Comparison of ENCODE assay signal across 23 cellular contexts in genomic region chr17:19510903-19511302, GRCh38. TPM values are rescaled to one million over a fixed set of nuclear protein-coding genes. Genes with fewer than 3 reads are reported as not detected.
DNase-seq lines count a peak whose midpoint lies in the region; ATAC-seq and TF ChIP-seq lines count a peak whose summit lies in the region.
"Had no signal": no experiment of that assay in that cellular context is flagged by ENCODE, and none has a peak within 500 bp of the region (broad histone marks: within the 10 kb centered on the region; RNA-seq: fewer than 3 reads in every experiment).

No MANE protein-coding gene starts in this region.

- H3K79me2 ChIP-seq in OCI-LY7 (ENCODE audit: insufficient read depth, low read depth, low read length) (no peaks in the 10 kb centered on the region), PC-3 (ENCODE audit: low read length) (no peaks in the 10 kb centered on the region)

- WGBS in prostate gland: 50% methylated on average over 9 of the region's 9 CpGs

- DNase-seq in Ammon's horn (ENCODE audit: low spot score) (peak; percentile 48), OCI-LY7 (ENCODE audit: low spot score) (no peak), islet precursor cell (peak; percentile 75), prostate gland (ENCODE audit: low spot score) (no peak), cerebellum (ENCODE audit: low spot score) (no peak), NCI-H187 (lab: John Stamatoyannopoulos, UW) (no peak), PC-3 (no peak)
- DNase-seq: activated CD4-positive, alpha-beta T cell treated with anti-CD3 and anti-CD28 coated beads, Interleukin-2, amount 50 U/mL, for 48 hours; activated effector memory CD4-positive, alpha-beta T cell treated with anti-CD3 and anti-CD28 coated beads, Interleukin-2, amount 50 U/mL, for 16 hours; brain microvascular endothelial cell; Calu3; cortex of kidney; KG1; NCI-H146; RPMI8226; small intestine; T-helper 2 cell; transverse colon had no signal

- POLR2A ChIA-PET in OCI-LY7 (lab: Charles Lee) (interaction anchor here (0.7 kb wide), 1 partner anchor 140 kb away, joined by 3 read pairs; no protein-coding TSS in a partner anchor), PC-3 (lab: Charles Lee; ENCODE audit: unreplicated experiment) (no interaction called here)

- no peak overlapping the region for H3K4me3 ChIP-seq in OCI-LY7 (ENCODE audit: low read depth, low read length, poor library complexity, severe bottlenecking)
- no peak overlapping the region for H3K4me3 ChIP-seq in prostate gland
- H3K4me3 ChIP-seq in PC-3 (ENCODE audit: low read length): no peak overlapping the region
- H3K4me3 ChIP-seq: BLaER1, lung, SK-N-MC, transverse colon had no signal

- ATAC-seq in HG03108 (IDR thresholded peaks at IDR 0.05; ENCODE audit: unreplicated experiment) (no peak), PC-3 (no peak)
- ATAC-seq: stimulated activated memory B cell treated with anti-CD40 and anti-IgM and Interleukin-4, amounts not matched to agents 10 μg/mL and 1 μg/mL and 100 μg/mL, for 72 hours had no signal

- H3F3A ChIP-seq in PC-3 (ENCODE audit: low read length, unreplicated experiment): no peaks in the 10 kb centered on the region

- H3K4me1 ChIP-seq in OCI-LY7 (ENCODE audit: insufficient read depth, low read length, poor library complexity, severe bottlenecking): peaks cover 39% of the 10 kb centered on the region
- no peaks in the 10 kb centered on the region for H3K4me1 ChIP-seq in prostate gland (replicated peaks)
- H3K4me1 ChIP-seq in PC-3 (ENCODE audit: insufficient read depth, low read length): peaks cover 4% of the 10 kb centered on the region; the same call in 1 of the 2 replicates

- no peak overlapping the region for H3K4me2 ChIP-seq in OCI-LY7 (ENCODE audit: low read length)
- no peak overlapping the region for H3K4me2 ChIP-seq in PC-3 (ENCODE audit: low read length)

- H4K20me1 ChIP-seq in OCI-LY7 (ENCODE audit: insufficient read depth, low read length) (no peaks in the 10 kb centered on the region), PC-3 (ENCODE audit: low read length) (no peaks in the 10 kb centered on the region)
- H4K20me1 ChIP-seq: BLaER1 had no signal

- no TSS peak for BruUV-seq in OCI-LY7 (replicated peaks; lab: Mats Ljungman, UMichigan)
- BruUV-seq in PC-3 (replicated peaks; lab: Mats Ljungman, UMichigan): no TSS peak

- TF ChIP-seq CTCF in OCI-LY7 (conservative IDR thresholded peaks at IDR 0.05; ENCODE audit: low read length) (no peak), prostate gland (IDR thresholded peaks at IDR 0.05) (no peak), PC-3 (conservative IDR thresholded peaks at IDR 0.05; ENCODE audit: low read depth, low read length) (no peak)

- H3K27ac ChIP-seq in OCI-LY7 (ENCODE audit: low read depth, low read length, poor library complexity, severe bottlenecking) (no peak overlapping the region), prostate gland (peak overlapping the region; percentile 27 to 57), PC-3 (ENCODE audit: low read length) (no peak overlapping the region)
- H3K27ac ChIP-seq: BLaER1, brain microvascular endothelial cell, SK-N-MC, transverse colon had no signal

- H3K27me3 ChIP-seq in prostate gland (replicated peaks; ENCODE audit: insufficient read depth): no peaks in the 10 kb centered on the region
- no peaks in the 10 kb centered on the region for H3K27me3 ChIP-seq in PC-3 (ENCODE audit: low read length)
- H3K27me3 ChIP-seq: brain microvascular endothelial cell, transverse colon had no signal

- no peaks in the 10 kb centered on the region for H3K9me3 ChIP-seq in OCI-LY7 (ENCODE audit: low read length)
- no peaks in the 10 kb centered on the region for H3K9me3 ChIP-seq in prostate gland
- no peaks in the 10 kb centered on the region for H3K9me3 ChIP-seq in PC-3 (ENCODE audit: low read length)
- H3K9me3 ChIP-seq: BLaER1, transverse colon had no signal

- H3K9me2 ChIP-seq in OCI-LY7 (ENCODE audit: insufficient read depth, low read length): no peaks in the 10 kb centered on the region
- no peaks in the 10 kb centered on the region for H3K9me2 ChIP-seq in PC-3 (replicated peaks; ENCODE audit: low read length)

- H3K9ac ChIP-seq in PC-3 (ENCODE audit: low read length): no peak overlapping the region
- H3K9ac ChIP-seq: BLaER1 had no signal

- intact Hi-C loops in OCI-LY7 (cut with micrococcal nuclease; ENCODE audit: unreplicated experiment) (no loop called here), prostate gland (cut with DNase I) (loop anchor here (5.0 kb wide), 1 partner anchor 141 kb away; no protein-coding TSS in a partner anchor), PC-3 (cut with micrococcal nuclease) (loop anchor here (5.0 to 10.0 kb wide), 2 partner anchors 164 to 241 kb away; no protein-coding TSS in a partner anchor)

- H3K36me3 ChIP-seq in OCI-LY7 (ENCODE audit: insufficient read depth, low read length): no peaks in the 10 kb centered on the region
- H3K36me3 ChIP-seq in prostate gland: no peaks in the 10 kb centered on the region
- H3K36me3 ChIP-seq in PC-3 (ENCODE audit: low read depth, low read length): no peaks in the 10 kb centered on the region
- H3K36me3 ChIP-seq: BLaER1, brain microvascular endothelial cell, transverse colon had no signal

- no peak for TF ChIP-seq POLR2A in prostate gland (IDR thresholded peaks at IDR 0.05)

- CTCF ChIA-PET in OCI-LY7 (lab: Charles Lee; ENCODE audit: unreplicated experiment): no interaction called here
- CTCF ChIA-PET in PC-3 (lab: Charles Lee): no interaction called here

- H2AFZ ChIP-seq in OCI-LY7 (ENCODE audit: low read length): peak overlapping the region; percentile 1; the same call in 1 of the 2 replicates
- no peak overlapping the region for H2AFZ ChIP-seq in PC-3 (ENCODE audit: low read length)

RNA-seq across cellular contexts. Expression of gene SLC47A1, which starts 22.8 kb away (rescaled TPM):
- total RNA-seq in OCI-LY7 (2014; rRNA removed; shearing (Covaris generic)): not detected in 2 replicates
- total RNA-seq in OCI-LY7 (2022) (not detected in 2 replicates), prostate gland (10 to 100 TPM in 1 of 2 donors, 1 to 10 TPM in 1; 4.5 to 20.0 TPM), cerebellum (1.00 TPM), PC-3 (2014; rRNA removed) (0.12 and 0.15 TPM in 2 replicates)
- total RNA-seq: Calu3 had no signal

Comparison
In these comparisons a context has a peak if more than half of its experiments do, and no peak if none do; other contexts are left out.
1. DNase-seq: peak in Ammon's horn (single experiment) and islet precursor cell (single experiment); none in OCI-LY7 (single experiment), prostate gland (single experiment), cerebellum (single experiment), NCI-H187 (0 of 2) and PC-3 (single experiment).
2. H3K27ac ChIP-seq: peak in prostate gland (2 of 2); none in OCI-LY7 (single experiment) and PC-3 (single experiment).